2 cellular contexts compared by ENCODE assay signal in genomic region chr6:74602206-74602605, GRCh38.
TF ChIP-seq lines count a peak whose summit lies in the region.

No MANE protein-coding gene starts in this region.

TF ChIP-seq in IMR-90, 13 proteins besides CTCF, POLR2A, EP300 and RAD21:
- no peak for TF ChIP-seq MXI1 (IDR thresholded peaks at IDR 0.05; ENCODE audit: borderline replicate concordance, low read depth, low read length)
- no peak for TF ChIP-seq CHD1 (IDR thresholded peaks at IDR 0.05; ENCODE audit: low read depth, low read length)
- TF ChIP-seq MAFK (IDR thresholded peaks at IDR 0.05; ENCODE audit: low read depth, low read length), result no peak
- TF ChIP-seq RFX5 (IDR thresholded peaks at IDR 0.05; ENCODE audit: low read depth, low read length), result no peak
- no peak for TF ChIP-seq SMC3 (IDR thresholded peaks at IDR 0.05; ENCODE audit: low read depth, low read length)
- no peak for TF ChIP-seq MAZ (IDR thresholded peaks at IDR 0.05; ENCODE audit: borderline replicate concordance, low read depth, low read length)
- no peak for TF ChIP-seq CEBPB (IDR thresholded peaks at IDR 0.05; ENCODE audit: low read depth, low read length)
- no peak for TF ChIP-seq RCOR1 (IDR thresholded peaks at IDR 0.05; ENCODE audit: insufficient replicate concordance, low read length)
- TF ChIP-seq NFE2L2 (IDR thresholded peaks at IDR 0.05; ENCODE audit: low read depth, low read length), result no peak
- TF ChIP-seq USF2 (IDR thresholded peaks at IDR 0.05; ENCODE audit: low read depth, low read length), result no peak
- no peak for TF ChIP-seq BHLHE40 (IDR thresholded peaks at IDR 0.05; ENCODE audit: low read depth, low read length)
- TF ChIP-seq ELK1 (IDR thresholded peaks at IDR 0.05; ENCODE audit: borderline replicate concordance, low read depth, low read length), result no peak
- TF ChIP-seq FOS (IDR thresholded peaks at IDR 0.05; ENCODE audit: low read depth, low read length), result no peak

TF ChIP-seq in H1, 55 proteins besides CTCF, POLR2A, EP300 and RAD21:
- TF ChIP-seq MAX (IDR thresholded peaks at IDR 0.05) (no peak), TBP (IDR thresholded peaks at IDR 0.05; ENCODE audit: low read depth, low read length) (no peak), USF2 (IDR thresholded peaks at IDR 0.05; ENCODE audit: low read length) (no peak), SIX5 (IDR thresholded peaks at IDR 0.05; ENCODE audit: low read depth, low read length) (no peak), MAFK (IDR thresholded peaks at IDR 0.05; ENCODE audit: low read depth, low read length) (no peak), TEAD4 (IDR thresholded peaks at IDR 0.05; ENCODE audit: low read depth, low read length) (no peak), BRCA1 (IDR thresholded peaks at IDR 0.05; ENCODE audit: low read depth, low read length) (no peak), RFX5 (IDR thresholded peaks at IDR 0.05; ENCODE audit: borderline replicate concordance, low read depth, low read length) (no peak), RBBP5 (IDR thresholded peaks at IDR 0.05; ENCODE audit: borderline replicate concordance, low read depth, low read length) (no peak), RNF2 (IDR thresholded peaks at IDR 0.05; ENCODE audit: borderline replicate concordance, low read depth, low read length, missing control alignments, poor library complexity, severe bottlenecking) (no peak), KDM5A (IDR thresholded peaks at IDR 0.05; ENCODE audit: low read length) (no peak), TAF1 (IDR thresholded peaks at IDR 0.05; ENCODE audit: low read depth, low read length) (no peak), PHF8 (conservative IDR thresholded peaks at IDR 0.05; ENCODE audit: low read depth, low read length) (no peak), SIN3A (conservative IDR thresholded peaks at IDR 0.05 in 1 of 2, IDR thresholded peaks at IDR 0.05 in 1 of 2; ENCODE audit: low read depth in 1 of 2, low read length in 2 of 2) (no peak)
